Comparison of ENCODE assay signal across 10 cellular contexts in genomic region chr1:39115271-39116110, GRCh38.
A peak's percentile ranks its signal among the peaks of the same experiment; 100 is the strongest.
DNase-seq lines count a peak whose midpoint lies in the region; ATAC-seq and TF ChIP-seq lines count a peak whose summit lies in the region.
"Had no signal": no experiment of that assay in that cellular context is flagged by ENCODE, and none has a peak within 500 bp of the region (broad histone marks: within the 10 kb centered on the region; RNA-seq: fewer than 3 reads in every experiment).

No MANE protein-coding gene starts in this region.

- 59 to 60% methylated on average over 4 of the region's 4 CpGs for WGBS in GM23248 (ENCODE audit: low coverage in 1 of 2, low lambda C conversion rate in 2 of 2, missing lambda C conversion rate in 2 of 2), 2 experiments

- peak overlapping the region; percentile 58 for H3K27ac ChIP-seq in AG04450 (ENCODE audit: low read depth, low read length)
- H3K27ac ChIP-seq in GM23248: peak overlapping the region; percentile 58
- H3K27ac ChIP-seq in mucosa of rectum (ENCODE audit: low read depth in 2 of 2, low read length in 2 of 2): peak overlapping the region; percentile 34 to 86

- peaks cover 34% of the 10 kb centered on the region for H3F3A ChIP-seq in GM23248 (ENCODE audit: insufficient read depth)

- no peaks in the 10 kb centered on the region for H3K27me3 ChIP-seq in AG04450 (ENCODE audit: control insufficient read depth, insufficient read depth, low read length)
- H3K27me3 ChIP-seq in GM23248 (replicated peaks; ENCODE audit: insufficient read depth): no peaks in the 10 kb centered on the region
- H3K27me3 ChIP-seq in mucosa of rectum (ENCODE audit: control insufficient read depth in 2 of 2, insufficient read depth in 2 of 2, low read length in 2 of 2): no peaks in the 10 kb centered on the region
- H3K27me3 ChIP-seq: body of pancreas had no signal

- peak overlapping the region; percentile 33 for H3K9ac ChIP-seq in GM23248
- H3K9ac ChIP-seq in mucosa of rectum (ENCODE audit: low read depth in 1 of 2, low read length in 2 of 2): no peak overlapping the region

- H3K36me3 ChIP-seq in GM23248 (ENCODE audit: low read depth) (no peaks in the 10 kb centered on the region), mucosa of rectum (ENCODE audit: control insufficient read depth in 2 of 2, insufficient read depth in 2 of 2, low read length in 2 of 2) (no peaks in the 10 kb centered on the region)

- peaks cover 89% of the 10 kb centered on the region for H3K79me2 ChIP-seq in GM23248 (ENCODE audit: insufficient read depth)

- H3K9me3 ChIP-seq in AG04450 (ENCODE audit: control insufficient read depth, insufficient read depth, low read length) (no peaks in the 10 kb centered on the region), GM23248 (ENCODE audit: low read depth) (no peaks in the 10 kb centered on the region), mucosa of rectum (ENCODE audit: control insufficient read depth in 2 of 2, low read length in 2 of 2) (no peaks in the 10 kb centered on the region)
- H3K9me3 ChIP-seq: body of pancreas had no signal

- no peaks in the 10 kb centered on the region; the same call in 1 of the 2 replicates for H3K9me2 ChIP-seq in GM23248 (ENCODE audit: insufficient read depth)

- no peak overlapping the region for H2AFZ ChIP-seq in GM23248

- in situ Hi-C loops in GM23248 (cut with MboI) (no loop called here), astrocyte of the spinal cord (cut with HindIII; ENCODE audit: low sequenced_read_pairs) (no loop called here)

- no peak for TF ChIP-seq CTCF in AG04450 (IDR thresholded peaks at IDR 0.05; ENCODE audit: low read depth, low read length)
- TF ChIP-seq CTCF in astrocyte of the spinal cord (IDR thresholded peaks at IDR 0.05; ENCODE audit: low read depth, low read length): no peak
- no peak for TF ChIP-seq CTCF in GM10266 (IDR thresholded peaks at IDR 0.05; ENCODE audit: control insufficient read depth, insufficient read depth, low read depth, missing control alignments)

- POLR2A ChIA-PET in AG04450 (lab: Yijun Ruan, JAX): no interaction called here

- CTCF ChIA-PET in AG04450 (lab: Charles Lee): no interaction called here

- H3K4me1 ChIP-seq in GM23248 (ENCODE audit: insufficient read depth) (peaks cover 61% of the 10 kb centered on the region), mucosa of rectum (ENCODE audit: control insufficient read depth in 2 of 2, insufficient read depth in 2 of 2, low read length in 2 of 2) (peaks cover 25 to 42% of the 10 kb centered on the region in 2 donors)

- DNase-seq in AG04450 (ENCODE audit: low read depth, low spot score) (no peak), GM23248 (peak; percentile 88), astrocyte of the spinal cord (ENCODE audit: low read depth, low spot score) (peak; percentile 49), NCI-H2227 (lab: John Stamatoyannopoulos, UW; ENCODE audit: unreplicated experiment) (no peak), GM10266 (ENCODE audit: extremely low spot score) (no peak)
- DNase-seq: body of pancreas, left cardiac atrium had no signal

- H3K4me3 ChIP-seq in AG04450 (ENCODE audit: low read depth, low read length): no peak overlapping the region
- peak overlapping the region; percentile 26; the same call in 1 of the 2 replicates for H3K4me3 ChIP-seq in GM23248
- H3K4me3 ChIP-seq in astrocyte of the spinal cord (ENCODE audit: low read depth, low read length): no peak overlapping the region
- peak overlapping the region in 1 of 2 donors; percentile 9 for H3K4me3 ChIP-seq in mucosa of rectum (ENCODE audit: low read length in 2 of 2)
- H3K4me3 ChIP-seq: body of pancreas had no signal

- H3K4me2 ChIP-seq in GM23248 (ENCODE audit: unreplicated experiment): peak overlapping the region; percentile 67

- ATAC-seq in HG02973 (IDR thresholded peaks at IDR 0.05; ENCODE audit: unreplicated experiment): no peak
- no peak for ATAC-seq in HG02759 (IDR thresholded peaks at IDR 0.05; ENCODE audit: unreplicated experiment)
- ATAC-seq: body of pancreas had no signal

- H4K20me1 ChIP-seq in GM23248 (ENCODE audit: insufficient read depth): peaks cover 9% of the 10 kb centered on the region; the same call in 1 of the 2 replicates

Comparison
In these comparisons a context has a peak if more than half of its experiments do, and no peak if none do; other contexts are left out.
1. DNase-seq: peak in GM23248 (single experiment) and astrocyte of the spinal cord (single experiment); none in AG04450 (single experiment), NCI-H2227 (single experiment) and GM10266 (single experiment).
2. Peak in every context shown above with its lines, with median percentiles within 50 percentile points of each other: H3K27ac ChIP-seq.